8 cellular contexts compared by ENCODE assay signal in the genomic region with DNA sequence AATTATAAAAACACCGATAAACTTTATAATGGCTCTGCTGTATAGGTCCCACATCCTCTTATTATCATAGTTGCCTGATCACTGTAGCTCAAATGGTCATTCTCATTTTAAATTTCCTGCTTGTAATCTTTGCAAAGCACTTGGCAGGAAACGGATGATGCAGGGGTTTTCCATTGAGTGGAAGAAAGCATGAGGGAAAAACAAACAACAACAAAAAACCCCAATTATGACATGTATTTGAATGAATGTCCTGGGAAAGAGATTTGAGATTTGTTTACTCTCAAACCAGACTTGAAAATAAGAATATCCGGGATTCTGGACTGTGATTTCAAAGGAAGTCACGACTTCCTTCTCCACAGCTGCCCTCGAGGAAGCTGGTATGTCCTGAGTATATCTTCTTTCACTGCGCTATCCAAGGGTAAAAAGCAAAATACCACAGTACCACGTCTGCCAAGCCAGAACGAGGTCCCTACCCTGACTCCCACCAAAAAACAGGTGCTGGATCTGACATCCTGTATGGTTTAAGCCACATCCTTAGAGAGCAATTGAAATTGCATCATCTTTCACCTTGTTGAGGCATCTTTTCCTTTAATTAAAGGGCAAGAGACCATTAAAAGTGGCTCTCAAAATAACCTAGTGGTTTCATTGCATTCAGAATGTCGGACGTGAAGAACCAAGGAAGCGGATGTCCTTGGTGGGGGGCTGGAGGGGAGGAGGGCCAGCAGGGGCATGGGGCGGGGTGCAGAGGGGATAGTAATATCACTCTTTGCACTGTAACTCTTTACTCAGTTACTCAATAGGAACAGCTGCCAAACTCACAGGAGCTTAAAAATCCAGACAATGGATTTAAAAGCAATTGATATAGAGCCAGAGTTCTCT. TPM values are rescaled to one million over a fixed set of nuclear protein-coding genes. Genes with fewer than 3 reads are reported as not detected.
DNase-seq lines count a peak whose midpoint lies in the region; ATAC-seq and TF ChIP-seq lines count a peak whose summit lies in the region.

No MANE protein-coding gene starts in this region.

- peak; percentile 34 to 45 for ATAC-seq in left cardiac atrium
- no peak for ATAC-seq in GM18909 (IDR thresholded peaks at IDR 0.05; ENCODE audit: poor library complexity, unreplicated experiment)
- ATAC-seq in HG03135 (IDR thresholded peaks at IDR 0.05; ENCODE audit: unreplicated experiment): no peak

- no peaks in the 10 kb centered on the region for H3K9me3 ChIP-seq in skeletal muscle tissue (ENCODE audit: control insufficient read depth in 3 of 3, low read length in 3 of 3)

- DNase-seq in GM06990 (ENCODE audit: extremely low read depth, insufficient read length) (peak; percentile 63), M059J (ENCODE audit: low read depth) (peak; percentile 12), left cardiac atrium (no peak), NCI-H146 (lab: John Stamatoyannopoulos, UW) (no peak)
- peak; percentile 34 for DNase-seq in activated T-helper 1 cell treated with anti-CD3 and anti-CD28 coated beads, Interleukin-12 subunit alpha, Interleukin-12 subunit beta, Interleukin-2, Interleukin-4 antibody, amounts not matched to agents 30 ng/mL and 10 ng/mL and 1 ng/mL, durations not matched to agents 14 hours and 24 hours and 36 hours (ENCODE audit: low spot score)

- H3K4me1 ChIP-seq in skeletal muscle tissue (ENCODE audit: control insufficient read depth in 3 of 3, insufficient read depth in 3 of 3, low read length in 3 of 3): peaks cover 0 to 6% (median 5%) of the 10 kb centered on the region in 3 donors

- H3K4me1 Mint-ChIP-seq in activated T-helper 1 cell treated with anti-CD3 and anti-CD28 coated beads, Interleukin-12 subunit alpha, Interleukin-12 subunit beta, Interleukin-2, Interleukin-4 antibody, amounts not matched to agents 30 ng/mL and 10 ng/mL and 1 ng/mL, durations not matched to agents 14 hours and 24 hours and 36 hours (ENCODE audit: low read depth): peaks cover 24% of the 10 kb centered on the region

- peak overlapping the region; percentile 25 to 67 (median 63) for H3K9ac ChIP-seq in skeletal muscle tissue (ENCODE audit: low read depth in 1 of 3, low read length in 3 of 3)

- no peaks in the 10 kb centered on the region for H3K27me3 Mint-ChIP-seq in activated T-helper 1 cell treated with anti-CD3 and anti-CD28 coated beads, Interleukin-12 subunit alpha, Interleukin-12 subunit beta, Interleukin-2, Interleukin-4 antibody, amounts not matched to agents 30 ng/mL and 10 ng/mL and 1 ng/mL, durations not matched to agents 14 hours and 24 hours and 36 hours (ENCODE audit: insufficient read depth)

- H3K9me3 Mint-ChIP-seq in activated T-helper 1 cell treated with anti-CD3 and anti-CD28 coated beads, Interleukin-12 subunit alpha, Interleukin-12 subunit beta, Interleukin-2, Interleukin-4 antibody, amounts not matched to agents 30 ng/mL and 10 ng/mL and 1 ng/mL, durations not matched to agents 14 hours and 24 hours and 36 hours: peaks cover 3% of the 10 kb centered on the region

- H3K4me3 ChIP-seq in GM06990 (replicated peaks; ENCODE audit: low read depth, low read length): peak overlapping the region; percentile 52
- peak overlapping the region; percentile 59 to 73 (median 71) for H3K4me3 ChIP-seq in skeletal muscle tissue (ENCODE audit: low read length in 3 of 3)

- intact Hi-C loops in activated T-helper 1 cell treated with anti-CD3 and anti-CD28 coated beads, Interleukin-12 subunit alpha, Interleukin-12 subunit beta, Interleukin-2, Interleukin-4 antibody, amounts not matched to agents 30 ng/mL and 10 ng/mL and 1 ng/mL, durations not matched to agents 14 hours and 24 hours and 36 hours (cut with micrococcal nuclease): loop anchor here (1.0 kb wide), 2 partner anchors 14 to 16 kb away; partner anchors contain the start of genes MAP2K1 and TIPIN
- intact Hi-C loops in left cardiac atrium (cut with DNase I): no loop called here

- H3K27ac ChIP-seq in skeletal muscle tissue (ENCODE audit: low read depth, low read length): peak overlapping the region; percentile 64

- peak overlapping the region; percentile 78 for H3K4me3 Mint-ChIP-seq in activated T-helper 1 cell treated with anti-CD3 and anti-CD28 coated beads, Interleukin-12 subunit alpha, Interleukin-12 subunit beta, Interleukin-2, Interleukin-4 antibody, amounts not matched to agents 30 ng/mL and 10 ng/mL and 1 ng/mL, durations not matched to agents 14 hours and 24 hours and 36 hours

- H3K27me3 ChIP-seq in GM06990 (replicated peaks; ENCODE audit: control insufficient read depth, insufficient read depth, low read length) (no peaks in the 10 kb centered on the region), skeletal muscle tissue (ENCODE audit: control insufficient read depth in 3 of 3, insufficient read depth in 3 of 3, low read length in 3 of 3) (no peaks in the 10 kb centered on the region)

- peaks cover 3% of the 10 kb centered on the region for H3K36me3 Mint-ChIP-seq in activated T-helper 1 cell treated with anti-CD3 and anti-CD28 coated beads, Interleukin-12 subunit alpha, Interleukin-12 subunit beta, Interleukin-2, Interleukin-4 antibody, amounts not matched to agents 30 ng/mL and 10 ng/mL and 1 ng/mL, durations not matched to agents 14 hours and 24 hours and 36 hours (ENCODE audit: low read depth)

- H3K27ac Mint-ChIP-seq in activated T-helper 1 cell treated with anti-CD3 and anti-CD28 coated beads, Interleukin-12 subunit alpha, Interleukin-12 subunit beta, Interleukin-2, Interleukin-4 antibody, amounts not matched to agents 30 ng/mL and 10 ng/mL and 1 ng/mL, durations not matched to agents 14 hours and 24 hours and 36 hours: peak overlapping the region; percentile 97

- TF ChIP-seq CTCF in GM06990 (IDR thresholded peaks at IDR 0.05; ENCODE audit: insufficient read depth, low read length, poor library complexity, severe bottlenecking): no peak

- H3K36me3 ChIP-seq in GM06990 (ENCODE audit: control insufficient read depth, insufficient read depth, low read length) (no peaks in the 10 kb centered on the region), skeletal muscle tissue (ENCODE audit: control insufficient read depth in 3 of 3, insufficient read depth in 3 of 3, low read length in 3 of 3) (no peaks in the 10 kb centered on the region)

RNA-seq across cellular contexts. Expression of gene TIPIN, which starts 13.5 kb away (rescaled TPM):
- 17.9 and 25.2 TPM in 2 replicates for total RNA-seq in M059J (2014; rRNA removed; shearing (Covaris generic))
- total RNA-seq in activated T-helper 1 cell treated with anti-CD3 and anti-CD28 coated beads, Interleukin-12 subunit alpha, Interleukin-12 subunit beta, Interleukin-2, Interleukin-4 antibody, amounts not matched to agents 30 ng/mL and 10 ng/mL and 1 ng/mL, durations not matched to agents 14 hours and 24 hours and 36 hours: 49.2 and 56.0 TPM in 2 replicates
- total RNA-seq in left cardiac atrium: 1 to 10 TPM; 4.3 to 6.1 TPM
- total RNA-seq in skeletal muscle tissue: 11.0 TPM

RNA-seq across cellular contexts. Expression of gene MAP2K1, which starts 16.7 kb away (rescaled TPM):
- 49.0 and 65.6 TPM in 2 replicates for total RNA-seq in M059J (2014; rRNA removed; shearing (Covaris generic))
- total RNA-seq in activated T-helper 1 cell treated with anti-CD3 and anti-CD28 coated beads, Interleukin-12 subunit alpha, Interleukin-12 subunit beta, Interleukin-2, Interleukin-4 antibody, amounts not matched to agents 30 ng/mL and 10 ng/mL and 1 ng/mL, durations not matched to agents 14 hours and 24 hours and 36 hours: 82.5 and 86.6 TPM in 2 replicates
- total RNA-seq in left cardiac atrium (10 to 100 TPM; 40.3 to 52.3 TPM), skeletal muscle tissue (38.6 TPM)

Comparison
In these comparisons a context has a peak if more than half of its experiments do, and no peak if none do; other contexts are left out.
1. DNase-seq: peak in GM06990 (single experiment), M059J (single experiment) and activated T-helper 1 cell treated with anti-CD3 and anti-CD28 coated beads, Interleukin-12 subunit alpha, Interleukin-12 subunit beta, Interleukin-2, Interleukin-4 antibody, amounts not matched to agents 30 ng/mL and 10 ng/mL and 1 ng/mL, durations not matched to agents 14 hours and 24 hours and 36 hours (single experiment); none in left cardiac atrium (single experiment) and NCI-H146 (single experiment).
2. ATAC-seq: peak in left cardiac atrium (2 of 2); none in GM18909 (single experiment) and HG03135 (single experiment).